10 cellular contexts compared by ENCODE assay signal in genomic region chr17:27247071-27247957, GRCh38. TPM values are rescaled to one million over a fixed set of nuclear protein-coding genes. Genes with fewer than 3 reads are reported as not detected.
DNase-seq lines count a peak whose midpoint lies in the region; ATAC-seq, FAIRE-seq and TF ChIP-seq lines count a peak whose summit lies in the region.
"Had no signal": no experiment of that assay in that cellular context is flagged by ENCODE, and none has a peak within 500 bp of the region (broad histone marks: within the 10 kb centered on the region; RNA-seq: fewer than 3 reads in every experiment).

No MANE protein-coding gene starts in this region.

- no peak overlapping the region for H3K4me3 Mint-ChIP-seq in natural killer cell
- no peak overlapping the region for H3K4me3 Mint-ChIP-seq in stimulated activated naive CD8-positive, alpha-beta T cell treated with anti-CD3 and anti-CD28 coated beads, Interleukin-15, amount 100 ng/mL, for 72 hours
- H3K4me3 Mint-ChIP-seq: activated CD4-positive, alpha-beta T cell treated with anti-CD3 and anti-CD28 coated beads, Interleukin-2, amount 10 ng/mL, durations not matched to agents 7 days and 5 days had no signal

- peak; percentile 7 for DNase-seq in NCI-H2107 treated with DMSO at 0.1 percent for 48 hours (lab: John Stamatoyannopoulos, UW; ENCODE audit: unreplicated experiment)
- DNase-seq in NCI-H2107 (lab: John Stamatoyannopoulos, UW): no peak
- peak; percentile 52 for DNase-seq in bronchial epithelial cell (ENCODE audit: low read depth)
- DNase-seq in left lung: peak in 1 of 2 donors; percentile 79
- no peak for DNase-seq in natural killer cell
- DNase-seq in stimulated activated naive CD8-positive, alpha-beta T cell treated with anti-CD3 and anti-CD28 coated beads, Interleukin-15, amount 100 ng/mL, for 72 hours: no peak
- DNase-seq in DMS114 treated with DMSO at 0.1 percent for 48 hours (lab: John Stamatoyannopoulos, UW; ENCODE audit: unreplicated experiment): no peak
- DNase-seq: activated CD4-positive, alpha-beta T cell treated with anti-CD3 and anti-CD28 coated beads, Interleukin-2, amount 10 ng/mL, durations not matched to agents 7 days and 5 days; AML-193 had no signal

- H3K9me3 ChIP-seq in left lung: no peaks in the 10 kb centered on the region

- H3K36me3 Mint-ChIP-seq in natural killer cell: no peaks in the 10 kb centered on the region

- ATAC-seq in left lung: peak; percentile 9
- no peak for ATAC-seq in GM18873 (IDR thresholded peaks at IDR 0.05; ENCODE audit: low FRiP score, unreplicated experiment)
- ATAC-seq in natural killer cell: no peak
- ATAC-seq in stimulated activated naive CD8-positive, alpha-beta T cell treated with anti-CD3 and anti-CD28 coated beads, Interleukin-15, amount 100 ng/mL, for 72 hours: no peak

- H3K4me1 Mint-ChIP-seq in natural killer cell: peaks cover 0 to 12% of the 10 kb centered on the region in 2 donors
- H3K4me1 Mint-ChIP-seq in stimulated activated naive CD8-positive, alpha-beta T cell treated with anti-CD3 and anti-CD28 coated beads, Interleukin-15, amount 100 ng/mL, for 72 hours: peaks cover 7% of the 10 kb centered on the region

- peaks cover 10 to 26% of the 10 kb centered on the region in 2 donors for H3K27me3 Mint-ChIP-seq in natural killer cell (ENCODE audit: low read depth in 2 of 2)
- H3K27me3 Mint-ChIP-seq in stimulated activated naive CD8-positive, alpha-beta T cell treated with anti-CD3 and anti-CD28 coated beads, Interleukin-15, amount 100 ng/mL, for 72 hours: peaks cover 44% of the 10 kb centered on the region

- FAIRE-seq in bronchial epithelial cell (lab: Jason Lieb, UNC): no peak

- H3K27me3 ChIP-seq in bronchial epithelial cell (ENCODE audit: control insufficient read depth, insufficient read depth, low read length) (no peaks in the 10 kb centered on the region), left lung (no peaks in the 10 kb centered on the region)

- peaks cover 32 to 57% of the 10 kb centered on the region in 2 donors for H3K4me1 ChIP-seq in left lung

- H3K9me3 Mint-ChIP-seq in natural killer cell: no peaks in the 10 kb centered on the region
- no peaks in the 10 kb centered on the region for H3K9me3 Mint-ChIP-seq in stimulated activated naive CD8-positive, alpha-beta T cell treated with anti-CD3 and anti-CD28 coated beads, Interleukin-15, amount 100 ng/mL, for 72 hours
- H3K9me3 Mint-ChIP-seq: activated CD4-positive, alpha-beta T cell treated with anti-CD3 and anti-CD28 coated beads, Interleukin-2, amount 10 ng/mL, durations not matched to agents 7 days and 5 days had no signal

- H3K4me3 ChIP-seq in bronchial epithelial cell (ENCODE audit: low read depth, low read length) (no peak overlapping the region), left lung (no peak overlapping the region)

- no peak overlapping the region for H3K27ac Mint-ChIP-seq in natural killer cell
- H3K27ac Mint-ChIP-seq in stimulated activated naive CD8-positive, alpha-beta T cell treated with anti-CD3 and anti-CD28 coated beads, Interleukin-15, amount 100 ng/mL, for 72 hours: no peak overlapping the region
- H3K27ac Mint-ChIP-seq: activated CD4-positive, alpha-beta T cell treated with anti-CD3 and anti-CD28 coated beads, Interleukin-2, amount 10 ng/mL, durations not matched to agents 7 days and 5 days had no signal

- H3K27ac ChIP-seq in left lung: peak overlapping the region; percentile 53 to 97

- intact Hi-C loops in left lung (cut with DNase I) (no loop called here), natural killer cell (cut with micrococcal nuclease) (no loop called here)

- no peaks in the 10 kb centered on the region for H3K36me3 ChIP-seq in bronchial epithelial cell (ENCODE audit: control insufficient read depth, insufficient read depth, low read length)
- no peaks in the 10 kb centered on the region for H3K36me3 ChIP-seq in left lung

- TF ChIP-seq CTCF in bronchial epithelial cell (IDR thresholded peaks at IDR 0.05; ENCODE audit: insufficient read depth, low read length, severe bottlenecking) (no peak), left lung (IDR thresholded peaks at IDR 0.05) (no peak), natural killer cell (IDR thresholded peaks at IDR 0.05) (no peak)

RNA-seq across cellular contexts. Expression of gene WSB1, which starts 46.6 kb away (rescaled TPM):
- 256 and 308 TPM in 2 replicates for total RNA-seq in bronchial epithelial cell
- total RNA-seq in left lung: 100 to 1,000 TPM; 264 to 294 TPM
- 100 to 1,000 TPM; 124 to 205 (median 187) TPM for total RNA-seq in natural killer cell

Comparison
In these comparisons a context has a peak if more than half of its experiments do, and no peak if none do; other contexts are left out.
1. DNase-seq: peak in NCI-H2107 treated with DMSO at 0.1 percent for 48 hours (single experiment) and bronchial epithelial cell (single experiment); none in NCI-H2107 (single experiment), natural killer cell (single experiment), stimulated activated naive CD8-positive, alpha-beta T cell treated with anti-CD3 and anti-CD28 coated beads, Interleukin-15, amount 100 ng/mL, for 72 hours (0 of 2) and DMS114 treated with DMSO at 0.1 percent for 48 hours (single experiment).